ENCODE assay signal across 8 cellular contexts in genomic region chr19:55624109-55625003, GRCh38. TPM values are rescaled to one million over a fixed set of nuclear protein-coding genes. Genes with fewer than 3 reads are reported as not detected.
A peak's percentile ranks its signal among the peaks of the same experiment; 100 is the strongest.
DNase-seq lines count a peak whose midpoint lies in the region; ATAC-seq and TF ChIP-seq lines count a peak whose summit lies in the region.

TSS of gene ZNF784 (minus strand) at chr19:55624566. CDS start at chr19:55624561, 5 bp downstream.

- H3K4me3 Mint-ChIP-seq in activated CD8-positive, alpha-beta T cell treated with anti-CD3 and anti-CD28 coated beads for 36 hours, result peak within 1 kb of the TSS; percentile 82

- ATAC-seq in GM18498 (IDR thresholded peaks at IDR 0.05; ENCODE audit: unreplicated experiment) (peak; percentile 61), lower lobe of right lung (peak; percentile 96 to 97), HG03045 (IDR thresholded peaks at IDR 0.05; ENCODE audit: unreplicated experiment) (no peak)
- peak; percentile 79 for ATAC-seq in activated CD8-positive, alpha-beta T cell treated with anti-CD3 and anti-CD28 coated beads for 36 hours

- DNase-seq in HPDE6-E6E7 (ENCODE audit: extremely low spot score), result peak; percentile 78
- DNase-seq in NCI-H82 treated with DMSO at 0.1 percent for 48 hours (lab: John Stamatoyannopoulos, UW; ENCODE audit: unreplicated experiment), result peak; percentile 90
- DNase-seq in activated CD8-positive, alpha-beta T cell treated with anti-CD3 and anti-CD28 coated beads for 36 hours, result peak; percentile 93
- peak; percentile 98 for DNase-seq in ecto neural progenitor cell (ENCODE audit: low spot score)
- DNase-seq in lower lobe of right lung, result peak; percentile 93
- peak; percentile 89 to 96 for DNase-seq in stimulated activated CD4-positive, alpha-beta T cell treated with anti-CD3 and anti-CD28 coated beads, Interleukin-4, amount 100 ng/mL, for 4 hours

- H3K36me3 ChIP-seq in lower lobe of right lung, result peaks cover 10% of the 10 kb centered on the region

- no peaks in the 10 kb centered on the region for H3K9me3 ChIP-seq in lower lobe of right lung

- no peaks in the 10 kb centered on the region for H3K27me3 ChIP-seq in lower lobe of right lung (ENCODE audit: low read depth)

- peak within 1 kb of the TSS; percentile 97 for H3K27ac Mint-ChIP-seq in activated CD8-positive, alpha-beta T cell treated with anti-CD3 and anti-CD28 coated beads for 36 hours

- POLR2A ChIA-PET in activated CD8-positive, alpha-beta T cell treated with anti-CD3 and anti-CD28 coated beads for 36 hours (lab: Charles Lee), result interaction anchor here (0.8 to 2.0 kb wide), 6 partner anchors 14 to 33 kb away, joined by 3 to 8 read pairs (median 6); partner anchors contain the start of genes CCDC106, FIZ1 and ZNF865

- no peak for TF ChIP-seq CTCF in activated CD8-positive, alpha-beta T cell treated with anti-CD3 and anti-CD28 coated beads for 36 hours (IDR thresholded peaks at IDR 0.05)
- no peak for TF ChIP-seq CTCF in lower lobe of right lung (IDR thresholded peaks at IDR 0.05)

- H3K4me1 ChIP-seq in lower lobe of right lung, result peaks cover 32% of the 10 kb centered on the region

- peaks cover 6% of the 10 kb centered on the region for H3K27me3 Mint-ChIP-seq in activated CD8-positive, alpha-beta T cell treated with anti-CD3 and anti-CD28 coated beads for 36 hours

- CTCF ChIA-PET in activated CD8-positive, alpha-beta T cell treated with anti-CD3 and anti-CD28 coated beads for 36 hours (lab: Charles Lee), result interaction anchor here (0.6 to 3.3 kb wide), 8 partner anchors 9 to 121 kb away, joined by 3 to 20 read pairs (median 6); partner anchors contain the start of gene ZNF865

- peak within 1 kb of the TSS; percentile 89 for H3K27ac ChIP-seq in lower lobe of right lung

- peaks cover 51% of the 10 kb centered on the region for H3K4me1 Mint-ChIP-seq in activated CD8-positive, alpha-beta T cell treated with anti-CD3 and anti-CD28 coated beads for 36 hours (ENCODE audit: low read depth)

- no peaks in the 10 kb centered on the region for H3K9me3 Mint-ChIP-seq in activated CD8-positive, alpha-beta T cell treated with anti-CD3 and anti-CD28 coated beads for 36 hours

- peaks cover 15% of the 10 kb centered on the region for H3K36me3 Mint-ChIP-seq in activated CD8-positive, alpha-beta T cell treated with anti-CD3 and anti-CD28 coated beads for 36 hours (ENCODE audit: low read depth)

- peak within 1 kb of the TSS; percentile 56 for H3K4me3 ChIP-seq in lower lobe of right lung

- intact Hi-C loops in activated CD8-positive, alpha-beta T cell treated with anti-CD3 and anti-CD28 coated beads for 36 hours (cut with micrococcal nuclease), result loop anchor here (5.0 kb wide), 1 partner anchor 107 kb away; no protein-coding TSS in a partner anchor
- intact Hi-C loops in lower lobe of right lung (cut with DNase I), result no loop called here

RNA-seq across cellular contexts. Expression of gene ZNF784, which starts in this region (rescaled TPM):
- 1 to 10 TPM; 3.6 to 3.7 TPM for total RNA-seq in activated CD8-positive, alpha-beta T cell treated with anti-CD3 and anti-CD28 coated beads for 36 hours
- 7.1 TPM for total RNA-seq in lower lobe of right lung
